2 cellular contexts compared by ENCODE assay signal in genomic region chr12:101847325-101847724, GRCh38.
TF ChIP-seq lines count a peak whose summit lies in the region.

No MANE protein-coding gene starts in this region.

TF ChIP-seq in GM12891, 5 proteins besides CTCF, POLR2A, EP300 and RAD21:
- TF ChIP-seq TAF1 (IDR thresholded peaks at IDR 0.05; ENCODE audit: low read depth, low read length) (no peak), SPI1 (IDR thresholded peaks at IDR 0.05; ENCODE audit: low read depth, low read length) (no peak), POU2F2 (IDR thresholded peaks at IDR 0.05; ENCODE audit: low read depth, low read length) (no peak), PAX5 (IDR thresholded peaks at IDR 0.05; ENCODE audit: insufficient read depth, low read length, severe bottlenecking) (no peak), POLR2AphosphoS5 (IDR thresholded peaks at IDR 0.05; ENCODE audit: low read depth, low read length) (no peak)

TF ChIP-seq in H1, 55 proteins besides CTCF, POLR2A, EP300 and RAD21:
- no peak for TF ChIP-seq EZH2 (IDR thresholded peaks at IDR 0.05; ENCODE audit: low read depth, low read length, severe bottlenecking)
- TF ChIP-seq BACH1 (IDR thresholded peaks at IDR 0.05; ENCODE audit: low read length) = no peak
- TF ChIP-seq BCL11A (IDR thresholded peaks at IDR 0.05; ENCODE audit: low read depth in 2 of 2, low read length in 2 of 2) = no peak
- TF ChIP-seq NANOG (IDR thresholded peaks at IDR 0.05; ENCODE audit: insufficient read depth, low read depth, low read length, poor library complexity, severe bottlenecking) = no peak
- TF ChIP-seq RBBP5 (IDR thresholded peaks at IDR 0.05; ENCODE audit: borderline replicate concordance, low read depth, low read length) = no peak
- TF ChIP-seq ASH2L (IDR thresholded peaks at IDR 0.05; ENCODE audit: low read length) = no peak
- TF ChIP-seq NRF1 (IDR thresholded peaks at IDR 0.05; ENCODE audit: low read depth, low read length) = no peak
- no peak for TF ChIP-seq SIX5 (IDR thresholded peaks at IDR 0.05; ENCODE audit: low read depth, low read length)
- no peak for TF ChIP-seq TEAD4 (IDR thresholded peaks at IDR 0.05; ENCODE audit: low read depth, low read length)
- no peak for TF ChIP-seq KDM1A (IDR thresholded peaks at IDR 0.05; ENCODE audit: borderline replicate concordance, low read length)
